20 cellular contexts compared by ENCODE assay signal in genomic region chr17:74152591-74153455, GRCh38. TPM values are rescaled to one million over a fixed set of nuclear protein-coding genes. Genes with fewer than 3 reads are reported as not detected.
DNase-seq lines count a peak whose midpoint lies in the region; ATAC-seq, FAIRE-seq and TF ChIP-seq lines count a peak whose summit lies in the region.
"Had no signal": no experiment of that assay in that cellular context is flagged by ENCODE, and none has a peak within 500 bp of the region (broad histone marks: within the 10 kb centered on the region; RNA-seq: fewer than 3 reads in every experiment).

No MANE protein-coding gene starts in this region.

- no peak for DNase-seq in A549 (ENCODE audit: low read depth in 1 of 2, low spot score in 1 of 2)
- DNase-seq in DMS 273 treated with DMSO at 0.1 percent for 48 hours (lab: John Stamatoyannopoulos, UW) = peak; percentile 67
- peak; percentile 91 for DNase-seq in SK-N-SH
- peak; percentile 35 for DNase-seq in kidney
- no peak for DNase-seq in HuH-7 (ENCODE audit: low spot score)
- DNase-seq in NCI-H146 (lab: John Stamatoyannopoulos, UW) = no peak
- no peak for DNase-seq in stimulated activated CD4-positive, alpha-beta T cell treated with anti-CD3 and anti-CD28 coated beads, Interleukin-12 subunit alpha, Interleukin-12 subunit beta, amount 100 ng/mL, for 4 hours
- DNase-seq: activated CD4-positive, alpha-beta T cell treated with anti-CD3 and anti-CD28 coated beads for 1 hour; activated naive CD4-positive, alpha-beta T cell; AML-193; NCI-H2227 treated with DMSO at 0.1 percent for 48 hours; pancreas; stimulated activated CD4-positive, alpha-beta T cell treated with anti-CD3 and anti-CD28 coated beads, Interleukin-4, amount 100 ng/mL, for 4 hours had no signal

- H3K36me3 ChIP-seq in SK-N-SH (replicated peaks in 1 of 2; ENCODE audit: control insufficient read depth in 1 of 2, insufficient read depth in 2 of 2, low read length in 1 of 2) (no peaks in the 10 kb centered on the region), kidney (ENCODE audit: control insufficient read depth in 1 of 2, insufficient read depth in 2 of 2, low read length in 2 of 2) (no peaks in the 10 kb centered on the region)
- H3K36me3 ChIP-seq: ascending aorta, pancreas, thoracic aorta had no signal

- H3K9ac ChIP-seq in SK-N-SH (no peak overlapping the region), kidney (ENCODE audit: low read length in 2 of 2) (no peak overlapping the region)
- H3K9ac ChIP-seq: KMS-11 had no signal

- H3K27ac ChIP-seq in A549 (no peak overlapping the region), SK-N-SH (ENCODE audit: low read depth in 2 of 2, low read length in 1 of 2) (peak overlapping the region in 1 of 2 experiments; percentile 96; a peak in 2 of 4 replicates), kidney (ENCODE audit: low read depth in 2 of 2, low read length in 2 of 2) (no peak overlapping the region)
- H3K27ac ChIP-seq: ascending aorta, KMS-11, pancreas, SK-N-MC, thoracic aorta had no signal

- intact Hi-C loops in kidney (cut with DNase I) = no loop called here

- WGBS in A549 (ENCODE audit: missing lambda C conversion rate) = 54% methylated on average over 12 of the region's 12 CpGs
- WGBS in SK-N-SH (ENCODE audit: low lambda C conversion rate) = 20% methylated on average over 12 of the region's 12 CpGs

- H3K4me2 ChIP-seq in A549 (0 out of 3 replicates have a peak overlapping the region, but pooled peaks have one; percentile 19), SK-N-SH (no peak overlapping the region)
- H3K4me2 ChIP-seq: KMS-11 had no signal

- no peak overlapping the region for H3K4me3 ChIP-seq in A549
- H3K4me3 ChIP-seq in SK-N-SH (ENCODE audit: low read depth in 2 of 2, low read length in 1 of 2) = no peak overlapping the region
- no peak overlapping the region for H3K4me3 ChIP-seq in kidney (ENCODE audit: low read length in 2 of 2)
- H3K4me3 ChIP-seq: ascending aorta, pancreas, SK-N-MC, thoracic aorta had no signal

- no peaks in the 10 kb centered on the region for H4K20me1 ChIP-seq in SK-N-SH (ENCODE audit: insufficient read depth)

- H3K9me3 ChIP-seq in A549 (peaks cover 7% of the 10 kb centered on the region; the same call in 2 of the 3 replicates), SK-N-SH (no peaks in the 10 kb centered on the region), kidney (ENCODE audit: control insufficient read depth in 1 of 2, low read length in 2 of 2) (peaks cover 0 to 2% of the 10 kb centered on the region in 2 donors)
- H3K9me3 ChIP-seq: ascending aorta, pancreas, thoracic aorta had no signal

- ATAC-seq in A549 (peak; percentile 20; a peak in 3 of 6 replicates), GM18519 (IDR thresholded peaks at IDR 0.05; ENCODE audit: low FRiP score, unreplicated experiment) (no peak)
- ATAC-seq: pancreas had no signal

- H3K4me1 ChIP-seq in A549 = 0 out of 3 replicates have a peak, but pooled peaks cover 5% of the 10 kb centered on the region
- H3K4me1 ChIP-seq in SK-N-SH (ENCODE audit: control insufficient read depth in 1 of 2, insufficient read depth in 2 of 2, low read depth in 1 of 2, low read length in 1 of 2) = peaks cover 0 to 37% of the 10 kb centered on the region in 2 experiments; a peak in 2 of 4 replicates
- no peaks in the 10 kb centered on the region for H3K4me1 ChIP-seq in kidney (ENCODE audit: control insufficient read depth in 1 of 2, insufficient read depth in 1 of 2, low read depth in 1 of 2, low read length in 2 of 2)
- H3K4me1 ChIP-seq: ascending aorta, pancreas had no signal

- no peak overlapping the region for H2AFZ ChIP-seq in SK-N-SH (ENCODE audit: low read depth)

- POLR2A ChIA-PET in A549 (lab: Yijun Ruan, JAX) (no interaction called here), SK-N-SH (lab: Yijun Ruan, JAX) (interaction anchor here (1.0 kb wide), 1 partner anchor 23 kb away, joined by 3 read pairs; no protein-coding TSS in a partner anchor)

- TF ChIP-seq EP300 in A549 (IDR thresholded peaks at IDR 0.05) = no peak
- TF ChIP-seq EP300 in SK-N-SH (IDR thresholded peaks at IDR 0.05; ENCODE audit: borderline replicate concordance in 1 of 2, low read depth in 1 of 2, low read length in 1 of 2) = peak in 1 of 2 experiments; percentile 90; a peak in 2 of 4 replicates

- H3K9me2 ChIP-seq in SK-N-SH = no peaks in the 10 kb centered on the region

- FAIRE-seq in A549 (lab: Jason Lieb, UNC) (no peak), kidney (lab: Jason Lieb, UNC) (no peak)
- FAIRE-seq: endometrium, frontal cortex, pancreas had no signal

- CTCF ChIA-PET in A549 (lab: Yijun Ruan, JAX) (interaction anchor here (1.5 to 2.0 kb wide), 2 partner anchors 24 to 47 kb away, joined by 3 to 9 read pairs; no protein-coding TSS in a partner anchor), SK-N-SH (lab: Yijun Ruan, JAX) (interaction anchor here (0.6 to 3.8 kb wide), 15 partner anchors 8 to 724 kb away, joined by 3 to 20 read pairs (median 4); partner anchors contain the start of gene RPL38)

- H3K27me3 ChIP-seq in SK-N-SH (ENCODE audit: insufficient read depth) = no peaks in the 10 kb centered on the region
- H3K27me3 ChIP-seq: ascending aorta, pancreas had no signal

- TF ChIP-seq RAD21 in A549 (conservative IDR thresholded peaks at IDR 0.05 in 1 of 2, IDR thresholded peaks at IDR 0.05 in 1 of 2) (no peak), SK-N-SH (IDR thresholded peaks at IDR 0.05; ENCODE audit: low read length) (peak; percentile 38)

- no peaks in the 10 kb centered on the region for H3F3A ChIP-seq in SK-N-SH (replicated peaks; ENCODE audit: insufficient read depth)

- H3K79me2 ChIP-seq in SK-N-SH (ENCODE audit: insufficient read depth) = no peaks in the 10 kb centered on the region

- TF ChIP-seq POLR2A in A549 (IDR thresholded peaks at IDR 0.05; ENCODE audit: low read length) = no peak

- no peak for TF ChIP-seq CTCF in A549 (IDR thresholded peaks at IDR 0.05)
- TF ChIP-seq CTCF in SK-N-SH (IDR thresholded peaks at IDR 0.05) = no peak
- no peak for TF ChIP-seq CTCF in kidney (IDR thresholded peaks at IDR 0.05; ENCODE audit: borderline replicate concordance, extremely low read depth, insufficient read depth)

TF ChIP-seq in A549, 52 proteins besides CTCF, POLR2A, EP300 and RAD21:
- no peak for TF ChIP-seq KDM1A (IDR thresholded peaks at IDR 0.05; ENCODE audit: low read depth)
- TF ChIP-seq MAX (IDR thresholded peaks at IDR 0.05) = no peak
- peak; percentile 46 for TF ChIP-seq MAFK (IDR thresholded peaks at IDR 0.05; ENCODE audit: partially characterized antibody)
- TF ChIP-seq NFE2L2 (conservative IDR thresholded peaks at IDR 0.05; ENCODE audit: low read length) = peak; percentile 55; the same call in 1 of the 2 replicates

TF ChIP-seq in SK-N-SH, 30 proteins besides CTCF, POLR2A, EP300 and RAD21:
- TF ChIP-seq FOXJ3 (CRISPR knock-in tag; IDR thresholded peaks at IDR 0.05) (peak; percentile 68), IRF3 (IDR thresholded peaks at IDR 0.05; ENCODE audit: low read depth, low read length) (no peak), USF2 (IDR thresholded peaks at IDR 0.05; ENCODE audit: borderline replicate concordance, low read depth, low read length) (no peak), FOXM1 (IDR thresholded peaks at IDR 0.05; ENCODE audit: low read depth) (no peak), MXI1 (IDR thresholded peaks at IDR 0.05; ENCODE audit: low read depth, low read length) (peak; percentile 78; the same call in 1 of the 2 replicates), CHD2 (IDR thresholded peaks at IDR 0.05; ENCODE audit: low read length, partially characterized antibody) (peak; percentile 57), RCOR1 (IDR thresholded peaks at IDR 0.05; ENCODE audit: low read length) (peak; percentile 81), YY1 (IDR thresholded peaks at IDR 0.05; ENCODE audit: low read depth) (no peak), GATA2 (CRISPR knock-in tag; IDR thresholded peaks at IDR 0.05) (peak; percentile 86)

RNA-seq across cellular contexts. Expression of gene RPL38, which starts 50.7 kb away (rescaled TPM):
- polyA plus RNA-seq in A549 (2011; rRNA removed) (2,364 and 3,205 TPM in 2 replicates), A549 (2017; fragmentation: RNase III; extraction: RNeasy Plus Mini Kit Qiagen cat#74134 plus additional on column Dnase treatment) (4,033 to 4,354 TPM (median 4,133 TPM) in 3 replicates), SK-N-SH (2012; rRNA removed) (816 and 4,154 TPM in 2 replicates), kidney (ENCODE audit: insufficient read depth, low read depth, low replicate concordance) (1,966 TPM)
- polyA plus RNA-seq in A549 (2012; cell fraction: cytosol; rRNA removed) = 2,658 and 3,508 TPM in 2 replicates
- polyA plus RNA-seq in A549 (2012; cell fraction: nucleus; rRNA removed) = 312 and 396 TPM in 2 replicates
- 560 and 829 TPM in 2 replicates for polyA minus RNA-seq in A549 (2011; rRNA and poly(A)+ RNA removed)
- polyA plus RNA-seq in SK-N-SH (2012; cell fraction: cytosol; rRNA removed) = 2,004 and 5,521 TPM in 2 replicates
- 1,163 and 1,372 TPM in 2 replicates for polyA plus RNA-seq in SK-N-SH (2012; cell fraction: nucleus; rRNA removed)
- 664 TPM for total RNA-seq in kidney

Comparison
In these comparisons a context has a peak if more than half of its experiments do, and no peak if none do; other contexts are left out.
1. DNase-seq: peak in DMS 273 treated with DMSO at 0.1 percent for 48 hours (single experiment), SK-N-SH (single experiment) and kidney (single experiment); none in A549 (0 of 2), HuH-7 (single experiment), NCI-H146 (single experiment) and stimulated activated CD4-positive, alpha-beta T cell treated with anti-CD3 and anti-CD28 coated beads, Interleukin-12 subunit alpha, Interleukin-12 subunit beta, amount 100 ng/mL, for 4 hours (single experiment).
2. Of the 12 proteins assayed by ChIP-seq in both A549 and SK-N-SH: peak only in A549: none; only in SK-N-SH: CHD2, RAD21 and RCOR1; in both: none; in neither: 8; mixed calls (peak in some experiments, not most) for 1.